20 cellular contexts compared by ENCODE assay signal in genomic region chrX:119127643-119128042, GRCh38.
DNase-seq lines count a peak whose midpoint lies in the region; ATAC-seq and TF ChIP-seq lines count a peak whose summit lies in the region.
"Had no signal": no experiment of that assay in that cellular context is flagged by ENCODE, and none has a peak within 500 bp of the region (broad histone marks: within the 10 kb centered on the region; RNA-seq: fewer than 3 reads in every experiment).

Gene KIAA1210, minus strand, starts transcription at chrX:119127812. Its CDS starts 4,170 bp downstream, at chrX:119123642.

- TF ChIP-seq CTCF in nephron (IDR thresholded peaks at IDR 0.05; ENCODE audit: unreplicated experiment in 3 of 3): no peak

- H3K9me3 Mint-ChIP-seq in nephron: no peaks in the 10 kb centered on the region
- H3K9me3 Mint-ChIP-seq: CD4-positive, alpha-beta T cell had no signal

- ATAC-seq in HG02870 (IDR thresholded peaks at IDR 0.05; ENCODE audit: unreplicated experiment): no peak
- ATAC-seq: GM12878 had no signal

- H3K27me3 Mint-ChIP-seq in nephron (ENCODE audit: low read depth): no peaks in the 10 kb centered on the region
- H3K27me3 Mint-ChIP-seq: CD4-positive, alpha-beta T cell had no signal

- DNase-seq in OCI-M1 (lab: John Stamatoyannopoulos, UW) (peak; percentile 6), NCI-H1436 (lab: John Stamatoyannopoulos, UW) (no peak), AG08396 (ENCODE audit: low spot score) (no peak)
- DNase-seq: 8988T; ACHN; AML-193; CD4-positive, alpha-beta T cell; CD8-positive, alpha-beta memory T cell; COR-L47; DMS 273 treated with DMSO at 0.1 percent for 48 hours; DMS153; DMS53; DMS79; DND-41; EL; GDM1 had no signal

- H3K4me1 Mint-ChIP-seq in nephron: peaks cover 16% of the 10 kb centered on the region
- H3K4me1 Mint-ChIP-seq: B cell; CD8-positive, alpha-beta memory T cell had no signal

- peak within 1 kb of the TSS in 2 of 3 experiments; percentile 28 to 71 for H3K4me3 Mint-ChIP-seq in nephron
- H3K4me3 Mint-ChIP-seq: B cell; CD4-positive, alpha-beta T cell; CD8-positive, alpha-beta memory T cell had no signal

- H3K27ac Mint-ChIP-seq in nephron: peak within 1 kb of the TSS in 2 of 3 experiments; percentile 8 to 22
- H3K27ac Mint-ChIP-seq: B cell; CD4-positive, alpha-beta T cell had no signal

- no peaks in the 10 kb centered on the region for H3K36me3 Mint-ChIP-seq in nephron (ENCODE audit: low read depth)
- H3K36me3 Mint-ChIP-seq: CD8-positive, alpha-beta memory T cell had no signal
